19 cellular contexts compared by ENCODE assay signal in the genomic region with DNA sequence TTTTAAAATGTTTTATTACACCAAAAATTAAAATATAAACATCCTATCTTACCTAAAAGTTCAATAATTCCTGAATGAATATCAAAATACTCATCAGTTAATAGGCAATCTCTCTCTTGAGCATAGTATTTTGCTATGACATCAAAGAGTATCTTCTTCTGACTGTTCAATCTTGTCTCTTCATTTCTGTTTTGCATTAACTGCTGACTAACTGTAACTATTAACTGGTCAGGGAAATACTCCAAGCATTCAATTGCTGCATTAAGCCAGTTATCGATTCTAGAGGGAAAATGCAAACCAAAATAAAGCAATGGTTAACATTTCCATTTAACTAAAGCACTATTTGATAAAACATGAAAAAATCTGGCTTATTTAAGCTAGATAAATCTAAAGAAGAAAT.
"Had no signal": no experiment of that assay in that cellular context is flagged by ENCODE, and none has a peak within 500 bp of the region (broad histone marks: within the 10 kb centered on the region; RNA-seq: fewer than 3 reads in every experiment).

No MANE protein-coding gene starts in this region.

- H3K4me3 ChIP-seq: MG63 had no signal

- FAIRE-seq: HTR-8/SVneo had no signal

- H3K9me3 ChIP-seq: MG63, SK-N-SH had no signal

- DNase-seq: KBM-7, MG63, NCI-H1092, NCI-H1105 treated with DMSO at 0.1 percent for 48 hours, NCI-H1417 treated with DMSO at 0.1 percent for 48 hours, NCI-H146, NCI-H1694 treated with DMSO at 0.1 percent for 48 hours, NCI-H1930, NCI-H2081, NCI-H2107, NCI-H2227 treated with DMSO at 0.1 percent for 48 hours, NCI-H524, NCI-H69, NCI-H774, SHP77, SK-N-SH had no signal

- H3K9ac ChIP-seq: SK-N-SH had no signal

- H3K27ac ChIP-seq: HL-60, RWPE1 had no signal

- H3K27me3 ChIP-seq: MG63 had no signal

- H3K36me3 ChIP-seq: MG63 had no signal
